ENCODE assay signal across 24 cellular contexts in the genomic region with DNA sequence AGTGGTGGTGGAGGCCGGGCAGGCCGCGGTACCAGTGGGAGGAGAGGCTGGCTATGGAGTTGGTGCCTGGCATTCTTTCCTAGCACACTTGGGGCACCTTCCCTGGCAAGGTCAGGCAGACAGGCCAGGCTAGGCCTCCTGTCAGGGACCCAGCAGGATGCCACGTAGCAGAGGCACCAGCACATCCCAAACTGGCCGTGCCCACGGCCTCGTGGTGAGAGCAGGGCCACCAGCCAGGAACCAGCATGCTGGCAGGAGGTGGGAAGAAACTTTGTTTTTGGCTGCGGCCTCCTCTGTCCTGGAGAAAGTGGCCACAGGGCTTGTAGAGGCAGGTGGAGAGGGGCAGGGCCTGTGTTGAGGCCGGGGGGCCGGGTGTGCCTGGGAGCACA. TPM values are rescaled to one million over a fixed set of nuclear protein-coding genes. Genes with fewer than 3 reads are reported as not detected.
"Had no signal": no experiment of that assay in that cellular context is flagged by ENCODE, and none has a peak within 500 bp of the region (broad histone marks: within the 10 kb centered on the region; RNA-seq: fewer than 3 reads in every experiment).

No MANE protein-coding gene starts in this region.

- H3K4me1 Mint-ChIP-seq: mesothelial cell of epicardium, nephron progenitor cell had no signal

- DNase-seq: activated CD4-positive, alpha-beta T cell treated with anti-CD3 and anti-CD28 coated beads for 1 hour; activated CD8-positive, alpha-beta memory T cell treated with anti-CD3 and anti-CD28 coated beads for 24 hours; activated CD8-positive, alpha-beta memory T cell treated with anti-CD3 and anti-CD28 coated beads, Interleukin-2, amount 50 U/mL, for 48 hours; activated effector memory CD4-positive, alpha-beta T cell treated with Interleukin-2 at 50 U/mL for 16 hours; activated naive CD4-positive, alpha-beta T cell treated with anti-CD3 and anti-CD28 coated beads, Interleukin-2, amount 10 ng/mL, durations not matched to agents 7 days and 5 days; activated naive CD8-positive, alpha-beta T cell treated with anti-CD3 and anti-CD28 coated beads, Interleukin-2, amount 50 U/mL, for 24 hours; activated T-cell treated with anti-CD3 and anti-CD28 coated beads, Interleukin-2, amount 50 U/mL, for 48 hours; anterior cingulate cortex; brain microvascular endothelial cell; left colon; ovary; stimulated activated naive B cell treated with anti-CD40 and anti-IgM and Interleukin-4, amounts not matched to agents 10 μg/mL and 1 μg/mL and 100 μg/mL, for 72 hours; WERI-Rb-1 had no signal

- H3K4me3 ChIP-seq: coronary artery, lung, ovary, smooth muscle cell, thoracic aorta, upper lobe of left lung had no signal

- H3K36me3 ChIP-seq: brain microvascular endothelial cell, ovary, thoracic aorta, upper lobe of left lung, WERI-Rb-1 had no signal

- H3K36me3 Mint-ChIP-seq: mesothelial cell of epicardium had no signal

- H3K27ac Mint-ChIP-seq: activated naive CD8-positive, alpha-beta T cell treated with anti-CD3 and anti-CD28 coated beads, Interleukin-2, amount 50 U/mL, for 24 hours; mesothelial cell of epicardium; nephron progenitor cell; stimulated activated naive B cell treated with anti-CD40 and anti-IgM and Interleukin-4, amounts not matched to agents 10 μg/mL and 1 μg/mL and 100 μg/mL, for 72 hours had no signal

- H3K27me3 ChIP-seq: ovary had no signal

- H3K4me2 ChIP-seq: smooth muscle cell had no signal

- H3K27ac ChIP-seq: brain microvascular endothelial cell, coronary artery, ovary, thoracic aorta, upper lobe of left lung, WERI-Rb-1 had no signal

- H3K9me3 ChIP-seq: ovary, thoracic aorta had no signal

- H3K4me3 Mint-ChIP-seq: activated naive CD4-positive, alpha-beta T cell treated with anti-CD3 and anti-CD28 coated beads, Interleukin-2, amount 10 ng/mL, durations not matched to agents 7 days and 5 days; activated naive CD8-positive, alpha-beta T cell treated with anti-CD3 and anti-CD28 coated beads, Interleukin-2, amount 50 U/mL, for 24 hours; central memory CD8-positive, alpha-beta T cell; mesothelial cell of epicardium; nephron progenitor cell; stimulated activated naive B cell treated with anti-CD40 and anti-IgM and Interleukin-4, amounts not matched to agents 10 μg/mL and 1 μg/mL and 100 μg/mL, for 72 hours had no signal

- ATAC-seq: activated naive CD8-positive, alpha-beta T cell treated with anti-CD3 and anti-CD28 coated beads, Interleukin-2, amount 50 U/mL, for 24 hours; esophagus mucosa; left colon; sciatic nerve; stimulated activated naive B cell treated with anti-CD40 and anti-IgM and Interleukin-4, amounts not matched to agents 10 μg/mL and 1 μg/mL and 100 μg/mL, for 72 hours had no signal

- H3K9me3 Mint-ChIP-seq: activated naive CD8-positive, alpha-beta T cell treated with anti-CD3 and anti-CD28 coated beads, Interleukin-2, amount 50 U/mL, for 24 hours had no signal

RNA-seq across cellular contexts. Expression of gene CBFA2T3, which starts 57.6 kb away (rescaled TPM):
- total RNA-seq: pulmonary artery endothelial cell, smooth muscle cell had no signal
